18 cellular contexts compared by ENCODE assay signal in the genomic region with DNA sequence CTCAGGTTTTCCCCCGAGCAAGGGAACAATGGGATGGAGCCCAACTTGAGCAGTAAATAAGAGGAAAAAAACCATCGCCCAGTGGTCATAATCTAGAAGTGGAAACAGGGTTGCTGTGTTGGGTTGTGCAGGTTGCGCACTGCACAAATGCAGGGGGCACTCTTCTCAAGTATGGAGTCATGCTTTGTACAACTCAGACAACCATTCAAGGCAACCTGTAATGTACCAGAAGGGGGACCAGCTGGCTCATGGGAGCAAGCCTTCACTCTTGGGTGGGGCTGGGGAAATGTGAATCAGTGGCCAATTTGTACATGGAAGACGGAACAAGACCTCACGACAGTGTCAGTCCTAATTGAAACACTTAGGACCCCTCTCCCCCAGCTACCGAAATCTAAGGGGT. TPM values are rescaled to one million over a fixed set of nuclear protein-coding genes. Genes with fewer than 3 reads are reported as not detected.
DNase-seq lines count a peak whose midpoint lies in the region; ATAC-seq and TF ChIP-seq lines count a peak whose summit lies in the region.
"Had no signal": no experiment of that assay in that cellular context is flagged by ENCODE, and none has a peak within 500 bp of the region (broad histone marks: within the 10 kb centered on the region; RNA-seq: fewer than 3 reads in every experiment).

No MANE protein-coding gene starts in this region.

- DNase-seq in CD14-positive monocyte (ENCODE audit: low spot score), result no peak
- DNase-seq in IMR-90, result no peak
- DNase-seq in brain microvascular endothelial cell, result no peak
- DNase-seq in activated T-cell treated with anti-CD3 and anti-CD28 coated beads, Interleukin-2, amount 50 U/mL, for 1 hour, result no peak
- DNase-seq in upper lobe of right lung, result no peak
- DNase-seq in occipital lobe (lab: John Stamatoyannopoulos, UW), result no peak
- DNase-seq: activated CD8-positive, alpha-beta T cell treated with anti-CD3 and anti-CD28 coated beads, Interleukin-2, amount 10 ng/mL, durations not matched to agents 7 days and 5 days; activated naive CD4-positive, alpha-beta T cell treated with anti-CD3 and anti-CD28 coated beads, Interleukin-2, amount 50 U/mL, for 16 hours; activated T-cell treated with anti-CD3 and anti-CD28 coated beads, Interleukin-2, amount 50 U/mL, for 48 hours; hippocampal formation; kidney glomerular epithelial cell; T1000 had no signal

- peaks cover 1 to 27% (median 3%) of the 10 kb centered on the region in 3 donors for H3K27me3 Mint-ChIP-seq in CD14-positive monocyte (ENCODE audit: low read depth in 3 of 3)
- peaks cover 13% of the 10 kb centered on the region for H3K27me3 Mint-ChIP-seq in nephron (ENCODE audit: low read depth)

- TF ChIP-seq CTCF in CD14-positive monocyte (IDR thresholded peaks at IDR 0.05) (no peak), IMR-90 (conservative IDR thresholded peaks at IDR 0.05; ENCODE audit: low read depth, low read length) (no peak), brain microvascular endothelial cell (IDR thresholded peaks at IDR 0.05; ENCODE audit: low read depth, low read length, missing control alignments) (peak; percentile 20), nephron (IDR thresholded peaks at IDR 0.05; ENCODE audit: unreplicated experiment in 3 of 3) (no peak), upper lobe of right lung (IDR thresholded peaks at IDR 0.05) (no peak)

- H3K56ac ChIP-seq in IMR-90 (ENCODE audit: extremely low read depth, insufficient read depth, low read length), result no peak overlapping the region

- no peak for TF ChIP-seq POLR2A in IMR-90 (IDR thresholded peaks at IDR 0.05; ENCODE audit: low read depth, low read length)

- no peak overlapping the region for H3K14ac ChIP-seq in IMR-90 (replicated peaks; ENCODE audit: low read depth, low read length)

- H3K4me1 ChIP-seq in IMR-90 (ENCODE audit: control insufficient read depth, insufficient read depth, low read length) (peaks cover 10% of the 10 kb centered on the region), upper lobe of right lung (peaks cover 36% of the 10 kb centered on the region)

- H2BK20ac ChIP-seq in IMR-90 (ENCODE audit: low read depth, low read length), result no peak overlapping the region

- CTCF ChIA-PET in IMR-90 (lab: Yijun Ruan, JAX), result no interaction called here

- dilution Hi-C loops in IMR-90 (cut with HindIII; ENCODE audit: low sequenced_read_pairs, unreplicated experiment), result no loop called here

- H3K4ac ChIP-seq in IMR-90 (ENCODE audit: low read depth, low read length), result no peak overlapping the region

- H4K8ac ChIP-seq in IMR-90 (ENCODE audit: low read depth in 2 of 2, low read length in 2 of 2), result no peak overlapping the region

- H3K36me3 Mint-ChIP-seq in CD14-positive monocyte (peaks cover 5 to 11% of the 10 kb centered on the region in 2 donors), nephron (ENCODE audit: low read depth) (no peaks in the 10 kb centered on the region)

- in situ Hi-C loops in IMR-90 (cut with MboI; ENCODE audit: low sequenced_read_pairs) (no loop called here), brain microvascular endothelial cell (cut with HindIII; ENCODE audit: low pct_ligation_motif_present, low sequenced_read_pairs) (no loop called here)

- no peaks in the 10 kb centered on the region for H4K20me1 ChIP-seq in IMR-90 (ENCODE audit: insufficient read depth, low read length)

- no peak overlapping the region for H3K4me2 ChIP-seq in IMR-90 (ENCODE audit: low read depth, low read length)

- H3K9ac ChIP-seq in IMR-90 (ENCODE audit: low read depth, low read length), result no peak overlapping the region

- H3K9me3 Mint-ChIP-seq in CD14-positive monocyte, result no peaks in the 10 kb centered on the region
- H3K9me3 Mint-ChIP-seq in nephron, result no peaks in the 10 kb centered on the region

- no peak for ATAC-seq in IMR-90 (ENCODE audit: low read depth)
- ATAC-seq in upper lobe of right lung, result no peak
- no peak for ATAC-seq in GM21717 (IDR thresholded peaks at IDR 0.05; ENCODE audit: unreplicated experiment)
- ATAC-seq: activated CD8-positive, alpha-beta T cell treated with anti-CD3 and anti-CD28 coated beads, Interleukin-2, amount 10 ng/mL, durations not matched to agents 7 days and 5 days; Panc1; SK-N-SH treated with all-trans-retinoic acid at 6 μM for 48 hours had no signal

- H2BK5ac ChIP-seq in IMR-90 (ENCODE audit: low read depth, low read length, poor library complexity, severe bottlenecking), result no peak overlapping the region

- no peaks in the 10 kb centered on the region for H3K79me1 ChIP-seq in IMR-90 (ENCODE audit: low read depth in 1 of 2, low read length in 2 of 2)

- BruUV-seq in IMR-90 (replicated peaks; lab: Mats Ljungman, UMichigan), result no TSS peak

- H3K23ac ChIP-seq in IMR-90 (ENCODE audit: low read depth, low read length), result no peak overlapping the region

- no peaks in the 10 kb centered on the region for H3K36me3 ChIP-seq in IMR-90 (ENCODE audit: control insufficient read depth, insufficient read depth, low read length)
- H3K36me3 ChIP-seq in brain microvascular endothelial cell (replicated peaks), result no peaks in the 10 kb centered on the region
- H3K36me3 ChIP-seq in upper lobe of right lung, result no peaks in the 10 kb centered on the region
- H3K36me3 ChIP-seq: thoracic aorta had no signal

- H2AK5ac ChIP-seq in IMR-90 (ENCODE audit: low read depth, low read length), result no peak overlapping the region; the same call in 1 of the 2 replicates

- H2AFZ ChIP-seq in IMR-90 (replicated peaks; ENCODE audit: low read length, poor library complexity), result peak overlapping the region; percentile 8

- H3K4me3 Mint-ChIP-seq in CD14-positive monocyte (peak overlapping the region in 1 of 2 donors; percentile 7), nephron (no peak overlapping the region)
- H3K4me3 Mint-ChIP-seq: activated CD8-positive, alpha-beta T cell treated with anti-CD3 and anti-CD28 coated beads, Interleukin-2, amount 10 ng/mL, durations not matched to agents 7 days and 5 days had no signal

- H4K91ac ChIP-seq in IMR-90 (ENCODE audit: insufficient read depth, low read depth, low read length), result no peak overlapping the region

- no peak overlapping the region for H2AK9ac ChIP-seq in IMR-90 (replicated peaks; ENCODE audit: low read depth, low read length, poor library complexity)

- H3K4me3 ChIP-seq in IMR-90 (ENCODE audit: insufficient read depth, low read depth, low read length) (no peak overlapping the region), brain microvascular endothelial cell (ENCODE audit: low read depth, low read length) (no peak overlapping the region), upper lobe of right lung (no peak overlapping the region)
- H3K4me3 ChIP-seq: coronary artery, thoracic aorta had no signal

- no peak overlapping the region for H2BK120ac ChIP-seq in IMR-90 (ENCODE audit: low read depth, low read length)

- H3K9me3 ChIP-seq in IMR-90 (ENCODE audit: control insufficient read depth, insufficient read depth, low read length) (no peaks in the 10 kb centered on the region), upper lobe of right lung (no peaks in the 10 kb centered on the region)
- H3K9me3 ChIP-seq: thoracic aorta had no signal

- intact Hi-C loops in CD14-positive monocyte (cut with micrococcal nuclease) (loop anchor here (5.0 kb wide), 2 partner anchors 33 to 38 kb away; no protein-coding TSS in a partner anchor), IMR-90 (cut with micrococcal nuclease) (no loop called here), upper lobe of right lung (cut with DNase I) (no loop called here)

- H3K27ac ChIP-seq in IMR-90 (ENCODE audit: insufficient read depth, low read length) (no peak overlapping the region), brain microvascular endothelial cell (no peak overlapping the region), upper lobe of right lung (no peak overlapping the region)
- H3K27ac ChIP-seq: coronary artery, thoracic aorta had no signal

- H3K4me1 Mint-ChIP-seq in CD14-positive monocyte, result peaks cover 76% of the 10 kb centered on the region
- H3K4me1 Mint-ChIP-seq in nephron, result peaks cover 27% of the 10 kb centered on the region

- WGBS in IMR-90 (ENCODE audit: extremely low coverage in 2 of 2, insufficient read length in 1 of 2), 2 experiments, result 80% methylated on average over 1 of the region's 6 CpGs; no CpG with 5 or more reads in 1 of the 2 experiments

- POLR2A ChIA-PET in IMR-90 (lab: Charles Lee; ENCODE audit: unreplicated experiment), result no interaction called here

- H3K9me1 ChIP-seq in IMR-90 (ENCODE audit: insufficient read depth, low read length), result peaks cover 3% of the 10 kb centered on the region

- H3K27ac Mint-ChIP-seq in CD14-positive monocyte, result peak overlapping the region in 5 of 7 donors; percentile 45 to 79 (median 60)
- peak overlapping the region; percentile 88 to 93 (median 92) for H3K27ac Mint-ChIP-seq in nephron
- H3K27ac Mint-ChIP-seq: activated CD8-positive, alpha-beta T cell treated with anti-CD3 and anti-CD28 coated beads, Interleukin-2, amount 10 ng/mL, durations not matched to agents 7 days and 5 days had no signal

- no peak overlapping the region for H3K18ac ChIP-seq in IMR-90 (ENCODE audit: low read depth, low read length)

- TF ChIP-seq RAD21 in IMR-90 (IDR thresholded peaks at IDR 0.05; ENCODE audit: low read length), result no peak

- H4K5ac ChIP-seq in IMR-90 (ENCODE audit: low read depth, low read length), result no peak overlapping the region

- H2BK15ac ChIP-seq in IMR-90 (ENCODE audit: low read depth, low read length), result no peak overlapping the region; the same call in 2 of the 3 replicates

- H3K27me3 ChIP-seq in IMR-90 (ENCODE audit: control insufficient read depth, insufficient read depth, low read length) (no peaks in the 10 kb centered on the region), brain microvascular endothelial cell (replicated peaks) (peaks cover 4% of the 10 kb centered on the region), upper lobe of right lung (no peaks in the 10 kb centered on the region)

TF ChIP-seq in IMR-90, 13 proteins besides CTCF, POLR2A, EP300 and RAD21 (continues in another document):
- no peak for TF ChIP-seq CEBPB (IDR thresholded peaks at IDR 0.05; ENCODE audit: low read depth, low read length)
- no peak for TF ChIP-seq NFE2L2 (IDR thresholded peaks at IDR 0.05; ENCODE audit: low read depth, low read length)
- no peak for TF ChIP-seq BHLHE40 (IDR thresholded peaks at IDR 0.05; ENCODE audit: low read depth, low read length)
- TF ChIP-seq CHD1 (IDR thresholded peaks at IDR 0.05; ENCODE audit: low read depth, low read length), result no peak

RNA-seq across cellular contexts. Expression of a gene that starts 23.9 kb away (rescaled TPM):
- 100 to 1,000 TPM in 1 of 2 donors, 10 to 100 TPM in 1; 69.0 to 118 TPM for polyA plus RNA-seq in CD14-positive monocyte
- 96.9 and 113 TPM in 2 replicates for total RNA-seq in IMR-90 (2012; rRNA removed)
- 203 and 206 TPM in 2 replicates for polyA plus RNA-seq in IMR-90 (2012; rRNA removed)
- 126 and 616 TPM in 2 replicates for polyA plus RNA-seq in IMR-90 (2012; cell fraction: cytosol; rRNA removed)
- 97.8 and 160 TPM in 2 replicates for polyA plus RNA-seq in IMR-90 (2012; cell fraction: nucleus; rRNA removed; ENCODE audit: low replicate concordance)
- total RNA-seq in upper lobe of right lung, result 242 TPM
- 13.7 TPM for total RNA-seq in occipital lobe

RNA-seq across cellular contexts. Expression of a gene that starts 57.7 kb away (rescaled TPM):
- polyA plus RNA-seq in CD14-positive monocyte (100 to 1,000 TPM in 1 of 2 donors, 10 to 100 TPM in 1; 91.7 to 111 TPM), IMR-90 (2012; rRNA removed) (11.8 and 13.0 TPM in 2 replicates)
- total RNA-seq in IMR-90 (2012; rRNA removed) (8.6 and 10.0 TPM in 2 replicates), upper lobe of right lung (31.1 TPM), occipital lobe (143 TPM)
- polyA plus RNA-seq in IMR-90 (2012; cell fraction: cytosol; rRNA removed), result 9.3 and 14.5 TPM in 2 replicates
- 7.9 and 13.2 TPM in 2 replicates for polyA plus RNA-seq in IMR-90 (2012; cell fraction: nucleus; rRNA removed; ENCODE audit: low replicate concordance)

Comparison
In these comparisons a context has a peak if more than half of its experiments do, and no peak if none do; other contexts are left out.
1. intact Hi-C loops: an anchor here in CD14-positive monocyte (5.0 kb wide); none called in IMR-90 and upper lobe of right lung.